Comparison of ENCODE assay signal across 19 cellular contexts in genomic region chr10:100775866-100776265, GRCh38. TPM values are rescaled to one million over a fixed set of nuclear protein-coding genes. Genes with fewer than 3 reads are reported as not detected.
DNase-seq lines count a peak whose midpoint lies in the region; ATAC-seq and TF ChIP-seq lines count a peak whose summit lies in the region.
"Had no signal": no experiment of that assay in that cellular context is flagged by ENCODE, and none has a peak within 500 bp of the region (broad histone marks: within the 10 kb centered on the region; RNA-seq: fewer than 3 reads in every experiment).

No MANE protein-coding gene starts in this region.

- H3K36me3 Mint-ChIP-seq in GM23338 (ENCODE audit: low read depth) (no peaks in the 10 kb centered on the region; the same call in 2 of the 3 replicates), WTC11 (0 out of 2 replicates have a peak, but pooled peaks cover 2% of the 10 kb centered on the region), nephron progenitor cell (ENCODE audit: low read depth) (peaks cover 77% of the 10 kb centered on the region), mesothelial cell of epicardium (no peaks in the 10 kb centered on the region)
- H3K36me3 Mint-ChIP-seq: CD14-positive monocyte had no signal

- H3K4me3 Mint-ChIP-seq in GM23338 (no peak overlapping the region), WTC11 (no peak overlapping the region), nephron progenitor cell (peak overlapping the region; percentile 12), mesothelial cell of epicardium (no peak overlapping the region)
- H3K4me3 Mint-ChIP-seq: CD4-positive, alpha-beta T cell had no signal

- H3K27ac Mint-ChIP-seq in GM23338 (no peak overlapping the region), WTC11 (peak overlapping the region; percentile 6; the same call in 1 of the 2 replicates), nephron progenitor cell (no peak overlapping the region), mesothelial cell of epicardium (no peak overlapping the region)
- H3K27ac Mint-ChIP-seq: CD4-positive, alpha-beta T cell had no signal

- POLR2A ChIA-PET in WTC11 (lab: Charles Lee) (no interaction called here), PC-9 (lab: Charles Lee; ENCODE audit: unreplicated experiment) (no interaction called here)

- H3F3A ChIP-seq in GM23338 (replicated peaks; ENCODE audit: low read depth) (no peaks in the 10 kb centered on the region), PC-9 (ENCODE audit: insufficient read depth, low read depth) (no peaks in the 10 kb centered on the region)

- TF ChIP-seq CTCF in GM23338 (conservative IDR thresholded peaks at IDR 0.05; ENCODE audit: low read depth in 2 of 2), result no peak
- no peak for TF ChIP-seq CTCF in WTC11 (IDR thresholded peaks at IDR 0.05)
- TF ChIP-seq CTCF in nephron progenitor cell (IDR thresholded peaks at IDR 0.05), result no peak
- TF ChIP-seq CTCF in body of pancreas (IDR thresholded peaks at IDR 0.05), result no peak
- TF ChIP-seq CTCF in PC-9 (conservative IDR thresholded peaks at IDR 0.05), result no peak
- no peak for TF ChIP-seq CTCF in mesothelial cell of epicardium (IDR thresholded peaks at IDR 0.05; ENCODE audit: unreplicated experiment)

- peak overlapping the region; percentile 10 for H3K4me2 ChIP-seq in GM23338
- no peak overlapping the region for H3K4me2 ChIP-seq in PC-9
- H3K4me2 ChIP-seq: A549; BLaER1 treated with 17β-estradiol and CSF1 and Interleukin-3, amounts not matched to agents 10 nM and 100 nM had no signal

- H4K20me1 ChIP-seq in GM23338 (replicated peaks; ENCODE audit: insufficient read depth) (no peaks in the 10 kb centered on the region), PC-9 (ENCODE audit: insufficient read depth) (no peaks in the 10 kb centered on the region)
- H4K20me1 ChIP-seq: BLaER1 treated with 17β-estradiol and CSF1 and Interleukin-3, amounts not matched to agents 10 nM and 100 nM had no signal

- no peak for DNase-seq in GM23338 (ENCODE audit: low spot score)
- DNase-seq in WTC11 (ENCODE audit: low spot score), result no peak
- no peak for DNase-seq in nephron progenitor cell
- DNase-seq in renal cortical epithelial cell (ENCODE audit: low read depth), result peak; percentile 65
- DNase-seq in body of pancreas, result no peak
- no peak for DNase-seq in PC-9
- no peak for DNase-seq in mesothelial cell of epicardium (ENCODE audit: low spot score in 2 of 2, unreplicated experiment in 2 of 2)
- DNase-seq: 8988T; AML-193; BE2C; Caco-2; CD4-positive, alpha-beta T cell; DMS79; GF-D8; H7; HCEC 1CT had no signal

- H3K4me1 Mint-ChIP-seq in GM23338, result peaks cover 23% of the 10 kb centered on the region
- peaks cover 23% of the 10 kb centered on the region for H3K4me1 Mint-ChIP-seq in WTC11
- H3K4me1 Mint-ChIP-seq in nephron progenitor cell, result peaks cover 40% of the 10 kb centered on the region
- H3K4me1 Mint-ChIP-seq in mesothelial cell of epicardium, result no peaks in the 10 kb centered on the region
- H3K4me1 Mint-ChIP-seq: CD14-positive monocyte had no signal

- H3K36me3 ChIP-seq in GM23338 (ENCODE audit: insufficient read depth) (no peaks in the 10 kb centered on the region), body of pancreas (replicated peaks in 1 of 2; ENCODE audit: insufficient read depth in 1 of 2, low read depth in 2 of 2) (no peaks in the 10 kb centered on the region), PC-9 (ENCODE audit: low read depth) (no peaks in the 10 kb centered on the region)
- H3K36me3 ChIP-seq: BE2C; BLaER1 treated with 17β-estradiol and CSF1 and Interleukin-3, amounts not matched to agents 10 nM and 100 nM had no signal

- ATAC-seq in GM23338, result no peak
- ATAC-seq in WTC11, result no peak
- ATAC-seq in body of pancreas, result no peak
- ATAC-seq: A549 had no signal

- 46 to 49% methylated on average over 4 of the region's 4 CpGs for WGBS in body of pancreas, 2 donors

- H2AFZ ChIP-seq in GM23338, result peak overlapping the region; percentile 28; the same call in 1 of the 2 replicates
- no peak overlapping the region for H2AFZ ChIP-seq in PC-9

- H3K27me3 ChIP-seq in GM23338 (ENCODE audit: insufficient read depth) (no peaks in the 10 kb centered on the region), body of pancreas (no peaks in the 10 kb centered on the region), PC-9 (ENCODE audit: insufficient read depth, low read depth) (peaks cover 84% of the 10 kb centered on the region)
- H3K27me3 ChIP-seq: BE2C had no signal

- H3K4me1 ChIP-seq in GM23338 (ENCODE audit: insufficient read depth) (peaks cover 8% of the 10 kb centered on the region), body of pancreas (no peaks in the 10 kb centered on the region), PC-9 (replicated peaks; ENCODE audit: insufficient read depth) (no peaks in the 10 kb centered on the region)
- H3K4me1 ChIP-seq: A549, Caco-2 had no signal

- no peaks in the 10 kb centered on the region for H3K79me2 ChIP-seq in GM23338 (replicated peaks; ENCODE audit: insufficient read depth)
- H3K79me2 ChIP-seq in PC-9 (ENCODE audit: low read depth), result no peaks in the 10 kb centered on the region

- peaks cover 24% of the 10 kb centered on the region for H3K27me3 Mint-ChIP-seq in GM23338 (ENCODE audit: insufficient read depth, low read depth, poor library complexity)
- peaks cover 38% of the 10 kb centered on the region for H3K27me3 Mint-ChIP-seq in WTC11 (ENCODE audit: low read depth)
- H3K27me3 Mint-ChIP-seq in nephron progenitor cell (ENCODE audit: low read depth, poor library complexity), result peaks cover 14% of the 10 kb centered on the region
- peaks cover 86% of the 10 kb centered on the region for H3K27me3 Mint-ChIP-seq in mesothelial cell of epicardium (ENCODE audit: low read depth)

- no peak for TF ChIP-seq POLR2A in body of pancreas (IDR thresholded peaks at IDR 0.05)

- H3K9me3 ChIP-seq in body of pancreas (no peaks in the 10 kb centered on the region), PC-9 (ENCODE audit: insufficient read depth, low read depth) (no peaks in the 10 kb centered on the region)
- H3K9me3 ChIP-seq: BE2C; BLaER1 treated with 17β-estradiol and CSF1 and Interleukin-3, amounts not matched to agents 10 nM and 100 nM; Caco-2 had no signal

- BruUV-seq in PC-9 (replicated peaks; lab: Mats Ljungman, UMichigan), result no TSS peak

- no peak overlapping the region for H3K27ac ChIP-seq in GM23338 (ENCODE audit: low read depth)
- H3K27ac ChIP-seq in body of pancreas, result no peak overlapping the region
- H3K27ac ChIP-seq in PC-9, result no peak overlapping the region
- H3K27ac ChIP-seq: A549; BLaER1 treated with 17β-estradiol and CSF1 and Interleukin-3, amounts not matched to agents 10 nM and 100 nM had no signal

- CTCF ChIA-PET in WTC11 (lab: Charles Lee) (interaction anchor here (1.3 to 1.9 kb wide), 4 partner anchors 17 to 113 kb away, joined by 3 to 9 read pairs (median 4); no protein-coding TSS in a partner anchor), PC-9 (lab: Charles Lee) (no interaction called here)

- H3K4me3 ChIP-seq in GM23338 (no peak overlapping the region), body of pancreas (no peak overlapping the region), PC-9 (no peak overlapping the region)
- H3K4me3 ChIP-seq: A549; BLaER1 treated with 17β-estradiol and CSF1 and Interleukin-3, amounts not matched to agents 10 nM and 100 nM had no signal

- H3K9me3 Mint-ChIP-seq in GM23338, result 0 out of 3 replicates have a peak, but pooled peaks cover 3% of the 10 kb centered on the region
- no peaks in the 10 kb centered on the region; the same call in 1 of the 2 replicates for H3K9me3 Mint-ChIP-seq in WTC11
- peaks cover 5% of the 10 kb centered on the region for H3K9me3 Mint-ChIP-seq in nephron progenitor cell
- no peaks in the 10 kb centered on the region for H3K9me3 Mint-ChIP-seq in mesothelial cell of epicardium
- H3K9me3 Mint-ChIP-seq: CD4-positive, alpha-beta T cell had no signal

- intact Hi-C loops in body of pancreas (cut with DNase I), result no loop called here
- intact Hi-C loops in PC-9 (cut with micrococcal nuclease; ENCODE audit: unreplicated experiment), result no loop called here

- H3K9me2 ChIP-seq in GM23338 (ENCODE audit: insufficient read depth) (no peaks in the 10 kb centered on the region), PC-9 (ENCODE audit: insufficient read depth) (no peaks in the 10 kb centered on the region)

TF ChIP-seq in GM23338, 12 proteins besides CTCF, POLR2A, EP300 and RAD21 (continues in another document):
- no peak for TF ChIP-seq NANOG (IDR thresholded peaks at IDR 0.05; ENCODE audit: borderline replicate concordance)
- no peak for TF ChIP-seq ZNF331 (CRISPR knock-in tag; IDR thresholded peaks at IDR 0.05; ENCODE audit: low read depth)
- TF ChIP-seq ZNF114 (CRISPR knock-in tag; IDR thresholded peaks at IDR 0.05), result no peak
- no peak for TF ChIP-seq CREB1 (CRISPR knock-in tag; IDR thresholded peaks at IDR 0.05; ENCODE audit: low read depth)
- TF ChIP-seq JUNB (IDR thresholded peaks at IDR 0.05; ENCODE audit: unreplicated experiment), result no peak

TF ChIP-seq in WTC11, 78 proteins besides CTCF, POLR2A, EP300 and RAD21:
- TF ChIP-seq JUN (CRISPR knock-in tag; IDR thresholded peaks at IDR 0.05), result no peak

RNA-seq across cellular contexts. Expression of gene PAX2, which starts 30.5 kb away (rescaled TPM):
- total RNA-seq in GM23338 (2014; rRNA removed; shearing (Covaris generic)), result not detected in 2 replicates
- not detected in 2 replicates for polyA plus RNA-seq in GM23338 (2016; fragmentation: Nextera tagmentation; extraction: Ambion mirVana)
- total RNA-seq in WTC11 (2021) (0.09 to 0.21 TPM in 2 of 3 replicates, not detected in the other), renal cortical epithelial cell (2.1 and 71.3 TPM in 2 replicates), body of pancreas (under 1 TPM in 1 of 2 donors, not detected in 1; under 0.01 TPM), PC-9 (2021) (not detected in 2 replicates), mesothelial cell of epicardium (not detected in 3 replicates)
- total RNA-seq: CD4-positive, alpha-beta T cell had no signal
- polyA plus RNA-seq: CD14-positive monocyte had no signal
